Comparison of ENCODE assay signal across 23 cellular contexts in genomic region chr4:146061610-146062324, GRCh38.
"Had no signal": no experiment of that assay in that cellular context is flagged by ENCODE, and none has a peak within 500 bp of the region (broad histone marks: within the 10 kb centered on the region; RNA-seq: fewer than 3 reads in every experiment).

No MANE protein-coding gene starts in this region.

- H3K9me3 Mint-ChIP-seq: activated CD8-positive, alpha-beta T cell treated with anti-CD3 and anti-CD28 coated beads for 36 hours; activated naive CD4-positive, alpha-beta T cell treated with anti-CD3 and anti-CD28 coated beads for 36 hours; activated T-helper 2 cell treated with anti-CD3 and anti-CD28 coated beads, Interferon-gamma antibody, Interleukin-2, Interleukin-4, amounts not matched to agents 10 μg/mL and 5 μg/mL and 100 μg/mL, durations not matched to agents 14 hours and 24 hours and 36 hours; mesothelial cell of epicardium had no signal

- H3K36me3 Mint-ChIP-seq: mesothelial cell of epicardium had no signal

- H3K4me1 Mint-ChIP-seq: activated CD4-positive, alpha-beta T cell treated with anti-CD3 and anti-CD28 coated beads, Interleukin-2, amount 10 ng/mL, durations not matched to agents 24 days and 14 days; mesothelial cell of epicardium; nephron had no signal

- DNase-seq: activated CD4-positive, alpha-beta T cell treated with anti-CD3 and anti-CD28 coated beads, Interleukin-2, amount 10 ng/mL, durations not matched to agents 24 days and 14 days; activated CD8-positive, alpha-beta T cell treated with anti-CD3 and anti-CD28 coated beads for 36 hours; activated naive CD4-positive, alpha-beta T cell treated with anti-CD3 and anti-CD28 coated beads for 36 hours; activated T-cell treated with anti-CD3 and anti-CD28 coated beads, Interleukin-2, amount 50 U/mL, for 1 hour; aorta; brain microvascular endothelial cell; erythroblast; foreskin melanocyte; glutamatergic neuron; hypothalamus; kidney; left lung; spleen; stimulated activated CD8-positive, alpha-beta memory T cell treated with anti-CD3 and anti-CD28 coated beads, Interleukin-4, amount 100 ng/mL, for 48 hours; stimulated activated naive CD4-positive, alpha-beta T cell treated with Interleukin-2 at 50 U/mL for 16 hours; substantia nigra; tibial artery had no signal

- H3K4me3 ChIP-seq: coronary artery, left lung, spleen, tibial artery had no signal

- H3K4me3 Mint-ChIP-seq: activated CD4-positive, alpha-beta T cell treated with anti-CD3 and anti-CD28 coated beads, Interleukin-2, amount 10 ng/mL, durations not matched to agents 24 days and 14 days; activated CD8-positive, alpha-beta T cell treated with anti-CD3 and anti-CD28 coated beads for 36 hours; activated naive CD4-positive, alpha-beta T cell treated with anti-CD3 and anti-CD28 coated beads for 36 hours; mesothelial cell of epicardium; nephron had no signal

- H3K4me1 ChIP-seq: tibial artery had no signal

- FAIRE-seq: endometrium, kidney, urothelium cell line had no signal

- H3K9me3 ChIP-seq: left lung, spleen, tibial artery had no signal

- ATAC-seq: activated CD8-positive, alpha-beta T cell treated with anti-CD3 and anti-CD28 coated beads for 36 hours; left lung had no signal

- H3K36me3 ChIP-seq: brain microvascular endothelial cell, left lung, spleen, tibial artery had no signal

- H3K27ac Mint-ChIP-seq: activated CD4-positive, alpha-beta T cell treated with anti-CD3 and anti-CD28 coated beads, Interleukin-2, amount 10 ng/mL, durations not matched to agents 24 days and 14 days; activated CD8-positive, alpha-beta T cell treated with anti-CD3 and anti-CD28 coated beads for 36 hours; activated naive CD4-positive, alpha-beta T cell treated with anti-CD3 and anti-CD28 coated beads for 36 hours; mesothelial cell of epicardium; nephron had no signal

- H3K27me3 ChIP-seq: brain microvascular endothelial cell, left lung, spleen, tibial artery had no signal

- H3K27ac ChIP-seq: brain microvascular endothelial cell, coronary artery, left lung, spleen, tibial artery had no signal
